In the genomic region with DNA sequence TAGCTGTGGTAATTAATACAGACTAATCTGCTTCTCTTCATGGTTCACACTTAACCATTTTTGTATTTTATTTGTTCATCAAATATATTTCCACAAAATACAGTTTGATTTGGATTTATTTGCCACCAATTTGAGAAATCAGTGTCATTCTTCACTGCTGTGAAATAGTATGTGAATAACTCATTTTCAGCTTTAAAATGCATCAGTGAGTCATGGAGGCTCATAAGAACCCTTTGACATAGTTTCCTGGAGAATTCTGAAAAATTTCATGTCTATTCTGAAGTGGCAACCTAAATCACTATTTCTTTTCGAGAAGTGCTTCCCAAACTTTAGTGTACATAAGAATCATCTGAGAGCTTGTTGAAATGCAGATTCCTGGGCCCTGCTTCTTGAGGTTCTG, we compare ENCODE assay signal across 25 cellular contexts.
DNase-seq lines count a peak whose midpoint lies in the region; ATAC-seq, FAIRE-seq and TF ChIP-seq lines count a peak whose summit lies in the region.
"Had no signal": no experiment of that assay in that cellular context is flagged by ENCODE, and none has a peak within 500 bp of the region (broad histone marks: within the 10 kb centered on the region; RNA-seq: fewer than 3 reads in every experiment).

No MANE protein-coding gene starts in this region.

- H3K23me2 ChIP-seq in H1 (ENCODE audit: low read depth, low read length): no peaks in the 10 kb centered on the region

- H3K27ac ChIP-seq in PC-3 (ENCODE audit: low read length) (peak overlapping the region; percentile 33), H1 (ENCODE audit: low read depth, low read length) (no peak overlapping the region), iPS-18a (ENCODE audit: low read length) (no peak overlapping the region), right lobe of liver (no peak overlapping the region)
- H3K27ac ChIP-seq: A549, C4-2B, gastrocnemius medialis, KMS-11, prostate gland had no signal

- no peak for TF ChIP-seq EP300 in H1 (IDR thresholded peaks at IDR 0.05; ENCODE audit: borderline replicate concordance in 1 of 2, low read depth in 2 of 2, low read length in 2 of 2)

- TF ChIP-seq POLR2A in H1 (IDR thresholded peaks at IDR 0.05; ENCODE audit: control extremely low read depth in 1 of 2, low read depth in 2 of 2, low read length in 2 of 2): no peak
- no peak for TF ChIP-seq POLR2A in right lobe of liver (IDR thresholded peaks at IDR 0.05)

- H2BK5ac ChIP-seq in H1 (ENCODE audit: low read depth, low read length): no peak overlapping the region; the same call in 1 of the 2 replicates

- CTCF ChIA-PET in PC-3 (lab: Charles Lee): interaction anchor here (0.6 kb wide), 1 partner anchor 51 kb away, joined by 3 read pairs; no protein-coding TSS in a partner anchor
- CTCF ChIA-PET in H1 (lab: Charles Lee; ENCODE audit: partially characterized antibody): interaction anchor here (0.6 to 1.3 kb wide), 2 partner anchors 9 to 35 kb away, joined by 3 to 4 read pairs; no protein-coding TSS in a partner anchor

- H3K4me3 ChIP-seq in PC-3 (ENCODE audit: low read length): no peak overlapping the region
- no peak overlapping the region for H3K4me3 ChIP-seq in H1 (ENCODE audit: extremely low read depth in 1 of 4, insufficient read depth in 2 of 4, low read depth in 3 of 4, low read length in 4 of 4)
- H3K4me3 ChIP-seq in iPS-18a (ENCODE audit: low read length): no peak overlapping the region
- no peak overlapping the region for H3K4me3 ChIP-seq in right lobe of liver
- H3K4me3 ChIP-seq: A549, gastrocnemius medialis, prostate gland had no signal

- no peak overlapping the region for H4K8ac ChIP-seq in H1 (ENCODE audit: extremely low read depth, insufficient read depth, low read length)

- H3K79me2 ChIP-seq in PC-3 (ENCODE audit: low read length) (no peaks in the 10 kb centered on the region), H1 (ENCODE audit: control insufficient read depth in 1 of 2, insufficient read depth in 2 of 2, low read length in 2 of 2) (no peaks in the 10 kb centered on the region)

- H3K4me2 ChIP-seq in PC-3 (ENCODE audit: low read length) (peak overlapping the region; percentile 49), H1 (ENCODE audit: insufficient read depth in 1 of 2, low read depth in 2 of 2, low read length in 2 of 2) (no peak overlapping the region)
- H3K4me2 ChIP-seq: A549, KMS-11 had no signal

- no peak overlapping the region for H2BK15ac ChIP-seq in H1 (ENCODE audit: low read length)

- peaks cover 68% of the 10 kb centered on the region for H3K4me1 ChIP-seq in PC-3 (ENCODE audit: insufficient read depth, low read length)
- H3K4me1 ChIP-seq in H1 (replicated peaks in 1 of 4; ENCODE audit: control insufficient read depth in 3 of 4, insufficient read depth in 4 of 4, low read length in 3 of 4): peaks cover 0 to 11% (median 0%) of the 10 kb centered on the region in 4 experiments; a peak in 2 of 7 replicates
- peaks cover 34% of the 10 kb centered on the region for H3K4me1 ChIP-seq in iPS-18a (ENCODE audit: control insufficient read depth, low read depth, low read length)
- H3K4me1 ChIP-seq in right lobe of liver: no peaks in the 10 kb centered on the region
- H3K4me1 ChIP-seq: A549, prostate gland had no signal

- WGBS in H1 (ENCODE audit: extremely low coverage in 1 of 2, insufficient coverage in 1 of 2, insufficient read length in 1 of 2, insufficient replicate concordance in 2 of 2, low coverage in 1 of 2, low lambda C conversion rate in 2 of 2, missing lambda C conversion rate in 1 of 2), 2 experiments: 83% methylated on average over 1 of the region's 1 CpG; no CpG with 5 or more reads in 1 of the 2 experiments
- 33% methylated on average over 1 of the region's 1 CpG for WGBS in right lobe of liver (ENCODE audit: insufficient coverage, low coverage, low lambda C conversion rate, missing lambda C conversion rate)

- POLR2A ChIA-PET in PC-3 (lab: Charles Lee; ENCODE audit: unreplicated experiment): no interaction called here
- POLR2A ChIA-PET in H1 (lab: Charles Lee; ENCODE audit: partially characterized antibody): interaction anchor here (0.7 kb wide), 1 partner anchor 33 kb away, joined by 3 read pairs; no protein-coding TSS in a partner anchor

- no peak for TF ChIP-seq RAD21 in H1 (IDR thresholded peaks at IDR 0.05 in 1 of 2, conservative IDR thresholded peaks at IDR 0.05 in 1 of 2; ENCODE audit: low read depth in 2 of 2, low read length in 2 of 2)

- no peak overlapping the region for H2AK5ac ChIP-seq in H1 (ENCODE audit: low read depth, low read length)

- H4K20me1 ChIP-seq in PC-3 (ENCODE audit: low read length) (no peaks in the 10 kb centered on the region), H1 (replicated peaks in 1 of 2; ENCODE audit: control insufficient read depth in 1 of 2, insufficient read depth in 2 of 2, low read length in 2 of 2) (no peaks in the 10 kb centered on the region)

- ATAC-seq in PC-3: peak; percentile 55
- ATAC-seq in right lobe of liver: no peak
- no peak for ATAC-seq in GM19395 (IDR thresholded peaks at IDR 0.05; ENCODE audit: unreplicated experiment)
- ATAC-seq: A549; activated CD4-positive, alpha-beta T cell treated with anti-CD3 and anti-CD28 coated beads for 36 hours; activated CD8-positive, alpha-beta memory T cell treated with anti-CD3 and anti-CD28 coated beads, Interleukin-2, amount 10 ng/mL, durations not matched to agents 7 days and 5 days; activated T-helper 17 cell treated with anti-CD3 and anti-CD28 coated beads, Interleukin-2, amount 50 U/mL, for 72 hours; gastrocnemius medialis; HCT116 had no signal

- no peak overlapping the region for H3K56ac ChIP-seq in H1 (replicated peaks; ENCODE audit: insufficient read length, low read depth, low read length)

- H4K5ac ChIP-seq in H1 (ENCODE audit: insufficient read length, low read depth, low read length): no peak overlapping the region

- H3K4ac ChIP-seq in H1 (replicated peaks; ENCODE audit: insufficient read length, low read depth, low read length): no peak overlapping the region

- H2BK20ac ChIP-seq in H1 (ENCODE audit: low read length): no peak overlapping the region

- no peak overlapping the region for H2AFZ ChIP-seq in PC-3 (ENCODE audit: low read length)
- no peak overlapping the region for H2AFZ ChIP-seq in H1 (ENCODE audit: low read length)

- DNase-seq in D721Med (ENCODE audit: insufficient read length, low spot score): no peak
- DNase-seq in PC-3: peak; percentile 59
- no peak for DNase-seq in H1 (ENCODE audit: low read depth in 1 of 2, low spot score in 2 of 2)
- no peak for DNase-seq in right lobe of liver
- DNase-seq in HK-2 (ENCODE audit: unreplicated experiment): no peak
- no peak for DNase-seq in activated CD4-positive, alpha-beta T cell treated with anti-CD3 and anti-CD28 coated beads, Interleukin-2, amount 50 U/mL, for 48 hours
- DNase-seq: activated CD4-positive, alpha-beta T cell treated with anti-CD3 and anti-CD28 coated beads for 36 hours; activated CD8-positive, alpha-beta memory T cell treated with anti-CD3 and anti-CD28 coated beads, Interleukin-2, amount 10 ng/mL, durations not matched to agents 7 days and 5 days; caudate nucleus; DMS 273 treated with DMSO at 0.1 percent for 48 hours; effector CD8-positive, alpha-beta T cell; gastrocnemius medialis; NCI-H1930; NCI-H446 treated with DMSO at 0.1 percent for 48 hours; stimulated activated CD4-positive, alpha-beta T cell treated with anti-CD3 and anti-CD28 coated beads, Interleukin-4, amount 100 ng/mL, for 4 hours; SW 1271 had no signal

- no peaks in the 10 kb centered on the region for H3F3A ChIP-seq in PC-3 (ENCODE audit: low read length, unreplicated experiment)

- no peak overlapping the region for H3K18ac ChIP-seq in H1 (ENCODE audit: extremely low read depth, low read length)

- H3K9me3 ChIP-seq in PC-3 (ENCODE audit: low read length): no peaks in the 10 kb centered on the region
- no peaks in the 10 kb centered on the region for H3K9me3 ChIP-seq in H1 (ENCODE audit: insufficient read depth in 2 of 2, low read depth in 1 of 2, low read length in 1 of 2)
- no peaks in the 10 kb centered on the region for H3K9me3 ChIP-seq in iPS-18a (ENCODE audit: control insufficient read depth, low read depth, low read length)
- no peaks in the 10 kb centered on the region for H3K9me3 ChIP-seq in right lobe of liver
- H3K9me3 ChIP-seq: A549, gastrocnemius medialis, prostate gland had no signal

- intact Hi-C loops in PC-3 (cut with micrococcal nuclease): no loop called here
- intact Hi-C loops in right lobe of liver (cut with DNase I): no loop called here

- H3K79me1 ChIP-seq in H1 (ENCODE audit: low read depth, low read length): no peaks in the 10 kb centered on the region

- BruUV-seq in PC-3 (replicated peaks; lab: Mats Ljungman, UMichigan): no TSS peak

- H4K91ac ChIP-seq in H1 (replicated peaks; ENCODE audit: insufficient read length, low read length): no peak overlapping the region

- no peak overlapping the region for H3K14ac ChIP-seq in H1 (ENCODE audit: insufficient read length)

- H3K36me3 ChIP-seq in PC-3 (ENCODE audit: low read depth, low read length): no peaks in the 10 kb centered on the region
- no peaks in the 10 kb centered on the region for H3K36me3 ChIP-seq in H1 (ENCODE audit: control insufficient read depth in 2 of 4, insufficient read depth in 4 of 4, low read length in 3 of 4)
- no peaks in the 10 kb centered on the region for H3K36me3 ChIP-seq in iPS-18a (ENCODE audit: control insufficient read depth, low read depth, low read length)
- no peaks in the 10 kb centered on the region for H3K36me3 ChIP-seq in right lobe of liver
- H3K36me3 ChIP-seq: gastrocnemius medialis, prostate gland had no signal

- H3K27me3 ChIP-seq in PC-3 (ENCODE audit: low read length): no peaks in the 10 kb centered on the region
- no peaks in the 10 kb centered on the region for H3K27me3 ChIP-seq in H1 (replicated peaks in 1 of 4; ENCODE audit: control insufficient read depth in 3 of 4, extremely low read depth in 1 of 4, insufficient read depth in 3 of 4, low read length in 3 of 4)
- no peaks in the 10 kb centered on the region for H3K27me3 ChIP-seq in iPS-18a (ENCODE audit: control insufficient read depth, insufficient read depth, low read length)
- no peaks in the 10 kb centered on the region for H3K27me3 ChIP-seq in right lobe of liver
- H3K27me3 ChIP-seq: gastrocnemius medialis had no signal

- H2BK12ac ChIP-seq in H1 (ENCODE audit: low read depth, low read length): no peak overlapping the region

- TF ChIP-seq CTCF in D721Med (IDR thresholded peaks at IDR 0.05; ENCODE audit: insufficient read depth, missing control alignments) (no peak), PC-3 (conservative IDR thresholded peaks at IDR 0.05; ENCODE audit: low read depth, low read length) (no peak), H1 (IDR thresholded peaks at IDR 0.05; ENCODE audit: control extremely low read depth in 1 of 3, insufficient read depth in 1 of 3, low read depth in 1 of 3, low read length in 3 of 3) (no peak), right lobe of liver (IDR thresholded peaks at IDR 0.05) (no peak)

- no peak overlapping the region for H3K23ac ChIP-seq in H1 (ENCODE audit: insufficient read length)

- FAIRE-seq in D721Med (lab: Jason Lieb, UNC) (peak; percentile 71), H1 (lab: Jason Lieb, UNC) (no peak)
- FAIRE-seq: A549, GM12892 had no signal

- H3K9me2 ChIP-seq in PC-3 (replicated peaks; ENCODE audit: low read length): no peaks in the 10 kb centered on the region

- H2BK120ac ChIP-seq in H1 (replicated peaks; ENCODE audit: low read depth, low read length): peak overlapping the region; percentile 54

- H3K9ac ChIP-seq in PC-3 (ENCODE audit: low read length): no peak overlapping the region; the same call in 1 of the 2 replicates
- no peak overlapping the region for H3K9ac ChIP-seq in H1 (replicated peaks in 1 of 4; ENCODE audit: extremely low read depth in 1 of 4, low read depth in 3 of 4, low read length in 3 of 4)
- H3K9ac ChIP-seq in iPS-18a (ENCODE audit: low read length): peak overlapping the region; percentile 25
- H3K9ac ChIP-seq: KMS-11 had no signal
